Comparison of ENCODE assay signal across 8 cellular contexts in genomic region chr6:18262812-18263560, GRCh38. TPM values are rescaled to one million over a fixed set of nuclear protein-coding genes. Genes with fewer than 3 reads are reported as not detected.
DNase-seq lines count a peak whose midpoint lies in the region; ATAC-seq lines count a peak whose summit lies in the region.

No MANE protein-coding gene starts in this region.

- peak; percentile 44 for ATAC-seq in HG02759 (IDR thresholded peaks at IDR 0.05; ENCODE audit: unreplicated experiment)

- H3K4me3 Mint-ChIP-seq in activated naive CD8-positive, alpha-beta T cell treated with anti-CD3 and anti-CD28 coated beads for 36 hours: peak overlapping the region; percentile 99

- peaks cover 46% of the 10 kb centered on the region for H3K4me1 Mint-ChIP-seq in activated naive CD8-positive, alpha-beta T cell treated with anti-CD3 and anti-CD28 coated beads for 36 hours

- peaks cover 48% of the 10 kb centered on the region for H3K36me3 Mint-ChIP-seq in activated naive CD8-positive, alpha-beta T cell treated with anti-CD3 and anti-CD28 coated beads for 36 hours

- peak overlapping the region; percentile 99 for H3K27ac Mint-ChIP-seq in activated naive CD8-positive, alpha-beta T cell treated with anti-CD3 and anti-CD28 coated beads for 36 hours

- no peaks in the 10 kb centered on the region for H3K9me3 Mint-ChIP-seq in activated naive CD8-positive, alpha-beta T cell treated with anti-CD3 and anti-CD28 coated beads for 36 hours

- H3K27me3 Mint-ChIP-seq in activated naive CD8-positive, alpha-beta T cell treated with anti-CD3 and anti-CD28 coated beads for 36 hours: no peaks in the 10 kb centered on the region

- DNase-seq in activated naive CD4-positive, alpha-beta T cell treated with Interleukin-2 at 50 U/mL for 16 hours: peak; percentile 52
- DNase-seq in activated naive CD4-positive, alpha-beta T cell (lab: John Stamatoyannopoulos, UW): no peak
- DNase-seq in NCI-H526 (lab: John Stamatoyannopoulos, UW) (peak; percentile 16 to 35), iris pigment epithelial cell (ENCODE audit: low read depth) (peak; percentile 28), activated gamma-delta T cell (lab: John Stamatoyannopoulos, UW) (no peak)
- DNase-seq in activated naive CD8-positive, alpha-beta T cell treated with anti-CD3 and anti-CD28 coated beads for 36 hours: peak; percentile 49
- peak; percentile 63 for DNase-seq in stimulated activated CD4-positive, alpha-beta T cell treated with anti-CD3 and anti-CD28 coated beads, Interleukin-4, amount 100 ng/mL, for 24 hours

RNA-seq across cellular contexts. Expression of gene DEK, which starts 1.3 kb away (rescaled TPM):
- 100 to 1,000 TPM; 223 to 241 TPM for total RNA-seq in activated naive CD8-positive, alpha-beta T cell treated with anti-CD3 and anti-CD28 coated beads for 36 hours

Comparison
In these comparisons a context has a peak if more than half of its experiments do, and no peak if none do; other contexts are left out.
1. DNase-seq: peak in activated naive CD4-positive, alpha-beta T cell treated with Interleukin-2 at 50 U/mL for 16 hours (single experiment), NCI-H526 (2 of 2), activated naive CD8-positive, alpha-beta T cell treated with anti-CD3 and anti-CD28 coated beads for 36 hours (single experiment), iris pigment epithelial cell (single experiment) and stimulated activated CD4-positive, alpha-beta T cell treated with anti-CD3 and anti-CD28 coated beads, Interleukin-4, amount 100 ng/mL, for 24 hours (single experiment); none in activated naive CD4-positive, alpha-beta T cell (0 of 4) and activated gamma-delta T cell (single experiment).